8 cellular contexts compared by ENCODE assay signal in genomic region chr20:2101935-2102584, GRCh38. TPM values are rescaled to one million over a fixed set of nuclear protein-coding genes. Genes with fewer than 3 reads are reported as not detected.
DNase-seq lines count a peak whose midpoint lies in the region; ATAC-seq and TF ChIP-seq lines count a peak whose summit lies in the region.

No MANE protein-coding gene starts in this region.

- in situ Hi-C loops in SK-MEL-5 (cut with HindIII; ENCODE audit: low pct_unique_long_range_greater_than_20kb, low sequenced_read_pairs), result no loop called here

- H3K4me1 Mint-ChIP-seq in activated naive CD4-positive, alpha-beta T cell treated with anti-CD3 and anti-CD28 coated beads, Interleukin-2, amount 10 ng/mL, durations not matched to agents 7 days and 5 days, result peaks cover 45% of the 10 kb centered on the region

- H3K4me3 ChIP-seq in NB4 (ENCODE audit: low read depth, low read length) (peak overlapping the region; percentile 85), gastroesophageal sphincter (peak overlapping the region; percentile 62 to 86), neutrophil (ENCODE audit: low read depth in 1 of 2, low read length in 1 of 2) (peak overlapping the region; percentile 96 to 98)

- TF ChIP-seq POLR2A in NB4 (IDR thresholded peaks at IDR 0.05; ENCODE audit: extremely low read depth, insufficient read length), result peak; percentile 87
- peak; percentile 34 to 46 for TF ChIP-seq POLR2A in gastroesophageal sphincter (IDR thresholded peaks at IDR 0.05)

- H3K27ac Mint-ChIP-seq in activated naive CD4-positive, alpha-beta T cell treated with anti-CD3 and anti-CD28 coated beads, Interleukin-2, amount 10 ng/mL, durations not matched to agents 7 days and 5 days, result peak overlapping the region; percentile 99

- peaks cover 25% of the 10 kb centered on the region for H3K36me3 Mint-ChIP-seq in activated naive CD4-positive, alpha-beta T cell treated with anti-CD3 and anti-CD28 coated beads, Interleukin-2, amount 10 ng/mL, durations not matched to agents 7 days and 5 days

- TF ChIP-seq EP300 in gastroesophageal sphincter (IDR thresholded peaks at IDR 0.05), result no peak

- WGBS in gastroesophageal sphincter (ENCODE audit: low coverage in 1 of 2), 2 donors, result 0% methylated on average over 3 to 11 of the region's 57 CpGs

- TF ChIP-seq CTCF in GM10248 (IDR thresholded peaks at IDR 0.05; ENCODE audit: control extremely low read depth, extremely low read depth, low read depth, missing control alignments) (no peak), NB4 (IDR thresholded peaks at IDR 0.05; ENCODE audit: low read depth, low read length) (no peak), gastroesophageal sphincter (IDR thresholded peaks at IDR 0.05) (peak in 3 of 4 experiments; percentile 6 to 39 (median 33)), neutrophil (IDR thresholded peaks at IDR 0.05) (peak; percentile 66)

- H3K27me3 ChIP-seq in gastroesophageal sphincter (no peaks in the 10 kb centered on the region), neutrophil (no peaks in the 10 kb centered on the region)

- H3K27me3 Mint-ChIP-seq in activated naive CD4-positive, alpha-beta T cell treated with anti-CD3 and anti-CD28 coated beads, Interleukin-2, amount 10 ng/mL, durations not matched to agents 7 days and 5 days, result peaks cover 4% of the 10 kb centered on the region

- H3K4me3 Mint-ChIP-seq in activated naive CD4-positive, alpha-beta T cell treated with anti-CD3 and anti-CD28 coated beads, Interleukin-2, amount 10 ng/mL, durations not matched to agents 7 days and 5 days, result peak overlapping the region; percentile 95

- peaks cover 0 to 2% of the 10 kb centered on the region in 2 donors for H3K36me3 ChIP-seq in gastroesophageal sphincter
- peaks cover 4% of the 10 kb centered on the region for H3K36me3 ChIP-seq in neutrophil

- H3K9me3 ChIP-seq in gastroesophageal sphincter (no peaks in the 10 kb centered on the region), neutrophil (no peaks in the 10 kb centered on the region)

- DNase-seq in GM10248 (ENCODE audit: extremely low spot score) (peak; percentile 92), NB4 (ENCODE audit: low read depth) (peak; percentile 96), SK-MEL-5 (ENCODE audit: low read depth, low spot score) (peak; percentile 93), substantia nigra (lab: John Stamatoyannopoulos, UW) (peak; percentile 68 to 99 (median 90))
- peak; percentile 93 for DNase-seq in activated naive CD4-positive, alpha-beta T cell treated with anti-CD3 and anti-CD28 coated beads, Interleukin-2, amount 10 ng/mL, durations not matched to agents 7 days and 5 days

- H3K4me1 ChIP-seq in gastroesophageal sphincter, result peaks cover 3 to 46% (median 24%) of the 10 kb centered on the region in 3 donors
- H3K4me1 ChIP-seq in neutrophil (ENCODE audit: control insufficient read depth in 1 of 2, insufficient read depth in 1 of 2, low read depth in 1 of 2, low read length in 1 of 2), result peaks cover 38 to 41% of the 10 kb centered on the region in 2 experiments

- H3K9me3 Mint-ChIP-seq in activated naive CD4-positive, alpha-beta T cell treated with anti-CD3 and anti-CD28 coated beads, Interleukin-2, amount 10 ng/mL, durations not matched to agents 7 days and 5 days, result no peaks in the 10 kb centered on the region

- ATAC-seq in HG02588 (IDR thresholded peaks at IDR 0.05; ENCODE audit: unreplicated experiment) (peak; percentile 74), gastroesophageal sphincter (peak; percentile 92)

- CTCF ChIA-PET in GM10248 (lab: Yijun Ruan, JAX), result interaction anchor here (1.0 to 2.1 kb wide), 7 partner anchors 9 to 106 kb away, joined by 3 to 8 read pairs (median 6); no protein-coding TSS in a partner anchor
- CTCF ChIA-PET in activated naive CD4-positive, alpha-beta T cell treated with anti-CD3 and anti-CD28 coated beads, Interleukin-2, amount 10 ng/mL, durations not matched to agents 7 days and 5 days (lab: Charles Lee), result interaction anchor here (1.1 kb wide), 1 partner anchor 18 kb away, joined by 3 read pairs; no protein-coding TSS in a partner anchor

- H3K27ac ChIP-seq in gastroesophageal sphincter, result peak overlapping the region; percentile 79 to 99 (median 98)
- H3K27ac ChIP-seq in neutrophil, result peak overlapping the region; percentile 98
- H3K27ac ChIP-seq in substantia nigra (ENCODE audit: low read depth, low read length, poor library complexity, severe bottlenecking), result peak overlapping the region; percentile 99

- POLR2A ChIA-PET in GM10248 (lab: Yijun Ruan, JAX), result interaction anchor here (1.0 to 1.6 kb wide), 2 partner anchors 71 to 369 kb away, joined by 3 to 4 read pairs; partner anchors contain the start of gene SNRPB

RNA-seq across cellular contexts. Expression of gene STK35, which starts 0.4 kb away (rescaled TPM):
- 13.6 and 14.4 TPM in 2 replicates for total RNA-seq in SK-MEL-5 (2014; rRNA removed; shearing (Covaris generic))
- 23.2 and 27.8 TPM in 2 replicates for polyA plus RNA-seq in SK-MEL-5 (2015; cell fraction: cytosol; rRNA removed)
- 21.1 and 28.0 TPM in 2 replicates for polyA plus RNA-seq in SK-MEL-5 (2015; cell fraction: nucleus; rRNA removed)
- total RNA-seq in gastroesophageal sphincter, result 10 to 100 TPM; 18.3 to 24.6 (median 20.4) TPM

Comparison
In these comparisons a context has a peak if more than half of its experiments do, and no peak if none do; other contexts are left out.
1. Peak in every context shown above with its lines: DNase-seq, ATAC-seq, H3K4me3 ChIP-seq and H3K27ac ChIP-seq.
2. CTCF ChIP-seq: peak in gastroesophageal sphincter (3 of 4) and neutrophil (single experiment); none in GM10248 (single experiment) and NB4 (single experiment).